ENCODE assay signal across 10 cellular contexts in genomic region chr3:108036984-108037741, GRCh38. TPM values are rescaled to one million over a fixed set of nuclear protein-coding genes. Genes with fewer than 3 reads are reported as not detected.
DNase-seq lines count a peak whose midpoint lies in the region; ATAC-seq, FAIRE-seq and TF ChIP-seq lines count a peak whose summit lies in the region.
"Had no signal": no experiment of that assay in that cellular context is flagged by ENCODE, and none has a peak within 500 bp of the region (broad histone marks: within the 10 kb centered on the region; RNA-seq: fewer than 3 reads in every experiment).

No MANE protein-coding gene starts in this region.

- FAIRE-seq in GM19239 (lab: Jason Lieb, UNC) = peak; percentile 65

- H3K27ac ChIP-seq in BLaER1 treated with 17β-estradiol and CSF1 and Interleukin-3, amounts not matched to agents 10 nM and 100 nM = peak overlapping the region in 5 of 11 experiments; percentile 37 to 66 (median 51); a peak in 9 of 22 replicates
- no peak overlapping the region for H3K27ac ChIP-seq in RWPE1

- no peak overlapping the region for H3K4me3 ChIP-seq in BLaER1 treated with 17β-estradiol and CSF1 and Interleukin-3, amounts not matched to agents 10 nM and 100 nM
- H3K4me3 ChIP-seq in fibroblast of villous mesenchyme (ENCODE audit: low read depth, low read length) = no peak overlapping the region

- peaks cover 3 to 38% (median 14%) of the 10 kb centered on the region in 11 experiments for H3K36me3 ChIP-seq in BLaER1 treated with 17β-estradiol and CSF1 and Interleukin-3, amounts not matched to agents 10 nM and 100 nM

- TF ChIP-seq CTCF in fibroblast of villous mesenchyme (IDR thresholded peaks at IDR 0.05; ENCODE audit: insufficient read depth, low read depth, low read length) (no peak), RWPE1 (conservative IDR thresholded peaks at IDR 0.05; ENCODE audit: low read depth) (no peak)

- peaks cover 10 to 71% (median 29%) of the 10 kb centered on the region in 10 experiments for H3K4me1 ChIP-seq in BLaER1 treated with 17β-estradiol and CSF1 and Interleukin-3, amounts not matched to agents 10 nM and 100 nM

- H3K9me3 ChIP-seq in BLaER1 treated with 17β-estradiol and CSF1 and Interleukin-3, amounts not matched to agents 10 nM and 100 nM (replicated peaks in 1 of 11) = no peaks in the 10 kb centered on the region

- no peaks in the 10 kb centered on the region for H3K27me3 ChIP-seq in BLaER1 treated with 17β-estradiol and CSF1 and Interleukin-3, amounts not matched to agents 10 nM and 100 nM

- peak overlapping the region in 3 of 11 experiments; percentile 6 to 48 (median 26); a peak in 3 of 22 replicates for H3K9ac ChIP-seq in BLaER1 treated with 17β-estradiol and CSF1 and Interleukin-3, amounts not matched to agents 10 nM and 100 nM

- CTCF ChIA-PET in RWPE1 (lab: Yijun Ruan, JAX) = no interaction called here

- peak; percentile 69 for ATAC-seq in HG03565 (IDR thresholded peaks at IDR 0.05; ENCODE audit: unreplicated experiment)

- POLR2A ChIA-PET in RWPE1 (lab: Yijun Ruan, JAX; ENCODE audit: low non-redundant PET) = no interaction called here

- H4K20me1 ChIP-seq in BLaER1 treated with 17β-estradiol and CSF1 and Interleukin-3, amounts not matched to agents 10 nM and 100 nM = no peaks in the 10 kb centered on the region

- H3K4me2 ChIP-seq in BLaER1 treated with 17β-estradiol and CSF1 and Interleukin-3, amounts not matched to agents 10 nM and 100 nM = peak overlapping the region in 6 of 11 experiments; percentile 52 to 86 (median 82); a peak in 11 of 22 replicates

- DNase-seq in GM19239 (ENCODE audit: insufficient read length, low spot score) (no peak), fibroblast of villous mesenchyme (ENCODE audit: low read depth) (peak; percentile 55), NCI-H187 treated with DMSO at 0.1 percent for 48 hours (lab: John Stamatoyannopoulos, UW) (no peak), RWPE1 (ENCODE audit: low spot score) (no peak), OCI-M1 (lab: John Stamatoyannopoulos, UW) (no peak)
- no peak for DNase-seq in activated naive CD4-positive, alpha-beta T cell treated with anti-CD3 and anti-CD28 coated beads, Interleukin-2, amount 50 U/mL, for 16 hours
- DNase-seq: left cardiac atrium, NCI-H1694 treated with DMSO at 0.1 percent for 48 hours had no signal

RNA-seq across cellular contexts. Expression of gene CD47, which starts 53.7 kb away (rescaled TPM):
- 38.3 and 76.4 TPM in 2 replicates for total RNA-seq in fibroblast of villous mesenchyme
